ENCODE assay signal across 12 cellular contexts in the genomic region with DNA sequence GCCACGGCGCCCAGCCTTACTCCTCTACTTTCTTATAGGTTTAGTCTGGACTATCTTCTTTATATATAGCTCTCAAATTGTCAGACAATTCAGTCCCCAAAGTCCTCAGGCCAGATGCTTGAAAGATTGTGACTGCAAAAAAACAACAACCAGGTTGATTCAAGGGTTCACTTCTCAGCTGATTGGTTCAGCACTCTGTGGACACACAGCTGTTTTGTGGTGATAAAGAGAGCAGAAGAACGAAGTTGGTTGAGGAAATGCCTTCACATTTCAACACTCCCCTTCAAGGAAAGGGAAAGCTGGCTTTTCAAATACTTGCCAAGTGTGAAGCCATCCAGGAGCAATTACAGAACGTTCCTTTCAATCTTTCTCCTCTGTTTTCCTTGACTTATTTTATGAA.
DNase-seq lines count a peak whose midpoint lies in the region; ATAC-seq and TF ChIP-seq lines count a peak whose summit lies in the region.
"Had no signal": no experiment of that assay in that cellular context is flagged by ENCODE, and none has a peak within 500 bp of the region (broad histone marks: within the 10 kb centered on the region; RNA-seq: fewer than 3 reads in every experiment).

No MANE protein-coding gene starts in this region.

- H3K36me3 ChIP-seq in esophagus muscularis mucosa = no peaks in the 10 kb centered on the region
- H3K36me3 ChIP-seq: ovary had no signal

- no peak for TF ChIP-seq EP300 in esophagus muscularis mucosa (IDR thresholded peaks at IDR 0.05)

- TF ChIP-seq POLR2A in esophagus muscularis mucosa (IDR thresholded peaks at IDR 0.05; ENCODE audit: low read depth) = no peak

- H3K27me3 ChIP-seq in esophagus muscularis mucosa = no peaks in the 10 kb centered on the region
- H3K27me3 ChIP-seq: ovary had no signal

- no peaks in the 10 kb centered on the region for H3K9me3 Mint-ChIP-seq in activated T-helper 17 cell treated with anti-CD3 and anti-CD28 coated beads, Interleukin-2, amount 50 U/mL, for 72 hours

- no peaks in the 10 kb centered on the region for H3K9me3 ChIP-seq in esophagus muscularis mucosa
- H3K9me3 ChIP-seq: ovary had no signal

- H3K4me1 Mint-ChIP-seq in activated T-helper 17 cell treated with anti-CD3 and anti-CD28 coated beads, Interleukin-2, amount 50 U/mL, for 72 hours = no peaks in the 10 kb centered on the region

- intact Hi-C loops in esophagus muscularis mucosa (cut with DNase I) = no loop called here

- H3K4me3 ChIP-seq in esophagus muscularis mucosa = no peak overlapping the region
- H3K4me3 ChIP-seq: ovary had no signal

- 55% methylated on average over 4 of the region's 4 CpGs for WGBS in esophagus muscularis mucosa

- no peak overlapping the region for H3K27ac Mint-ChIP-seq in activated T-helper 17 cell treated with anti-CD3 and anti-CD28 coated beads, Interleukin-2, amount 50 U/mL, for 72 hours
- H3K27ac Mint-ChIP-seq: B cell had no signal

- H3K27me3 Mint-ChIP-seq in activated T-helper 17 cell treated with anti-CD3 and anti-CD28 coated beads, Interleukin-2, amount 50 U/mL, for 72 hours = peaks cover 9% of the 10 kb centered on the region

- no peaks in the 10 kb centered on the region for H3K36me3 Mint-ChIP-seq in activated T-helper 17 cell treated with anti-CD3 and anti-CD28 coated beads, Interleukin-2, amount 50 U/mL, for 72 hours (ENCODE audit: low read depth)

- no peak for ATAC-seq in activated T-helper 17 cell treated with anti-CD3 and anti-CD28 coated beads, Interleukin-2, amount 50 U/mL, for 72 hours (replicated peaks)
- no peak for ATAC-seq in GM19328 (IDR thresholded peaks at IDR 0.05; ENCODE audit: unreplicated experiment)

- H3K4me1 ChIP-seq in esophagus muscularis mucosa = peaks cover 11 to 30% (median 23%) of the 10 kb centered on the region in 4 donors

- TF ChIP-seq CTCF in C4-2B (conservative IDR thresholded peaks at IDR 0.05) = no peak
- TF ChIP-seq CTCF in esophagus muscularis mucosa (IDR thresholded peaks at IDR 0.05) = no peak

- DNase-seq in NOMO-1 (lab: John Stamatoyannopoulos, UW; ENCODE audit: unreplicated experiment in 2 of 2) (peak; percentile 26 to 79), esophagus muscularis mucosa (ENCODE audit: extremely low spot score) (peak; percentile 88), myocyte (ENCODE audit: low read depth) (peak; percentile 62)
- DNase-seq in activated CD4-positive, CD25-positive, alpha-beta regulatory T cell (lab: John Stamatoyannopoulos, UW) = no peak
- DNase-seq in stimulated activated CD8-positive, alpha-beta memory T cell treated with anti-CD3 and anti-CD28 coated beads, Interleukin-4, amount 100 ng/mL, for 48 hours = no peak
- DNase-seq: NCI-H1694 treated with DMSO at 0.1 percent for 48 hours, ovary, T-helper 9 cell had no signal

- H3K4me3 Mint-ChIP-seq in activated T-helper 17 cell treated with anti-CD3 and anti-CD28 coated beads, Interleukin-2, amount 50 U/mL, for 72 hours = no peak overlapping the region
- H3K4me3 Mint-ChIP-seq: B cell had no signal

- H3K27ac ChIP-seq in C4-2B (peak overlapping the region; percentile 25; the same call in 1 of the 2 replicates), esophagus muscularis mucosa (replicated peaks in 1 of 4) (peak overlapping the region; percentile 10 to 58 (median 50))
- H3K27ac ChIP-seq: ovary had no signal

Comparison
In these comparisons a context has a peak if more than half of its experiments do, and no peak if none do; other contexts are left out.
1. DNase-seq: peak in NOMO-1 (2 of 2), esophagus muscularis mucosa (single experiment) and myocyte (single experiment); none in activated CD4-positive, CD25-positive, alpha-beta regulatory T cell (0 of 4) and stimulated activated CD8-positive, alpha-beta memory T cell treated with anti-CD3 and anti-CD28 coated beads, Interleukin-4, amount 100 ng/mL, for 48 hours (single experiment).